In the genomic region with DNA sequence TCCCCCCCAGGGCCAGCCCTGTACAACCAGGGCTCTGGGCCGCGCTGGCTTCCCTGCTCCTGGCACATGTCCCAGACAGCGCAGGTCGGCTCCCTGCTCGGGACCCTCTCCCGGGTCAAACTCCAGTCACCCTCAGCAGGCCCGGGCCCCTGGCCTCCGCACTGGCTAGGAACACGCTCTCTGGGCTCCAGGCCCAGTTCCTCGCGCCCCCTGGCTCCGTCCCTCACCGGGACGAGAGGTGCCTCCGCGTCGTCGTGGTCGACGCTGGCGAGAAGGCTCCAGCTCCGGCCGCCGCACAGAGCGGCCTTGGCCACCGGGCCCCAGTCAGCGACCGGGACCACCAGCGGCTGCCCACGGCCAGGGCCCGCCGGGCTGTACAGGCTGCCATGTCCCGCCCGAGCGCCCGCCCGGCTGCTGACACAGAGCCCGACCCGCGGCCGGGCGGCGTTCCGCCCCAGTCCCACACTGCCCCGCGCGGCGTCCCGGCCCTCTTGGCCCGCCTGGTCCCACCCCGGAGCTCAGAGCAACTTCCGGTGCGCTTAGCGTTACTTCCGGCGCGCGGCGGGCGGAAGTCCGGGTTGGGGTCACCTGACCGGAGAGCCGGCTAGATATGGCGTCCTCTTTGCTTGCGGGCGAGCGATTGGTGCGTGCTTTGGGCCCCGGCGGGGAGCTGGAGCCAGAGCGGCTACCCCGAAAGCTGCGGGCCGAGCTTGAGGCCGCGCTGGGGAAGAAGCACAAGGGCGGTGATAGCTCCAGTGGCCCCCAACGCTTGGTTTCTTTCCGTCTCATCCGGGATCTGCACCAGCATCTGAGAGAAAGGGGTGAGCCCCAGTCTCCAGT, we compare ENCODE assay signal across 7 cellular contexts.
DNase-seq lines count a peak whose midpoint lies in the region; ATAC-seq, FAIRE-seq and TF ChIP-seq lines count a peak whose summit lies in the region.

A gene with protein sequence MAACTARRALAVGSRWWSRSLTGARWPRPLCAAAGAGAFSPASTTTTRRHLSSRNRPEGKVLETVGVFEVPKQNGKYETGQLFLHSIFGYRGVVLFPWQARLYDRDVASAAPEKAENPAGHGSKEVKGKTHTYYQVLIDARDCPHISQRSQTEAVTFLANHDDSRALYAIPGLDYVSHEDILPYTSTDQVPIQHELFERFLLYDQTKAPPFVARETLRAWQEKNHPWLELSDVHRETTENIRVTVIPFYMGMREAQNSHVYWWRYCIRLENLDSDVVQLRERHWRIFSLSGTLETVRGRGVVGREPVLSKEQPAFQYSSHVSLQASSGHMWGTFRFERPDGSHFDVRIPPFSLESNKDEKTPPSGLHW (minus strand): TSS at position 467 of the 840 bp plus-strand sequence. CDS start 79 bp downstream, at position 388.

- peak; percentile 93 for FAIRE-seq in GM18507 (lab: Jason Lieb, UNC)

- in situ Hi-C loops in astrocyte of the cerebellum (cut with HindIII; ENCODE audit: low sequenced_read_pairs) = no loop called here

- peak within 1 kb of the TSS; percentile 95 for H3K4me3 ChIP-seq in astrocyte of the cerebellum (ENCODE audit: low read depth, low read length)

- ATAC-seq in HG02973 (IDR thresholded peaks at IDR 0.05; ENCODE audit: unreplicated experiment) = peak; percentile 90

- no peak for TF ChIP-seq CTCF in astrocyte of the cerebellum (IDR thresholded peaks at IDR 0.05; ENCODE audit: low read depth, low read length, missing control alignments)

- DNase-seq in GM18507 (ENCODE audit: extremely low spot score, insufficient read length, low read depth) (peak; percentile 93), NCI-H2081 (lab: John Stamatoyannopoulos, UW) (peak; percentile 80 to 90), T-helper 9 cell (peak; percentile 92), astrocyte of the cerebellum (ENCODE audit: low read depth) (peak; percentile 85), hepatic stellate cell (ENCODE audit: low spot score) (peak; percentile 93), retina (peak; percentile 96)

Comparison
In these comparisons a context has a peak if more than half of its experiments do, and no peak if none do; other contexts are left out.
1. Peak in every context shown above with its lines: DNase-seq, ATAC-seq and H3K4me3 ChIP-seq.